In the genomic region with DNA sequence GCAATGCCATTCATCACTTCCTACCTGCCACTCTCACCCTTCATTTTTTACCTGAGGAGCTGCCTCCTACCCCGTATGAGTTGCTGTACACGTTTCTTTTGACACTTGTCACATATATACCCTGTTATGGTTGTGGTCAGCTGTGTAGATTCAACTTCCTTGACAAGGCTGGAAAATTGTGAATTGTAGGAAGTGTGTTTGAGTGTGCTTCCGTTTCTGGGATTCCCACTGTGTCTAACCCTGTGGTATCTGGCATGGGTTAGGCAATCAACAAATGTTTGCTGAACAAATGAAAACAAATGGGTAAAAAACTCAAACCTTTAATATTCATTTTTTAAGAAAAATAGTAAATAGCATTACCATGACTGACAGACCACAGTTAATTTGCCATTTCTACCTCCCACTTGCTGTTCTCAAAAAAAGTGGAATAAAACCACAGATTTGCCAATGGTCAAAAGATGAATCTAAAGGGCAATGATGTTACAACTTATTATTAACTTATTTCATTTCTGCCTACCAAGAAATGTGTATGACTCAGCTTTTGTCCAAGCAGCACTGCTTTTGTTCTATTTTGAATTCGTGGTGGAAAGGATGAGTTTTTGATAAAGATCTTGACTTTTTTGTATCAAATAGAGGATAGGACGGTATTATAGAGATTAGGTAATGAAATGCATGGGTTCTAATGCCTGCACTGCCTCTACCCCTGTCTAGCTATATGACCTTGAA, we compare ENCODE assay signal across 1 cellular context.
TF ChIP-seq lines count a peak whose summit lies in the region.

No MANE protein-coding gene starts in this region.

TF ChIP-seq in WTC11, 78 proteins besides CTCF, POLR2A, EP300 and RAD21 (continued from another document):
- TF ChIP-seq, protein P1, sequence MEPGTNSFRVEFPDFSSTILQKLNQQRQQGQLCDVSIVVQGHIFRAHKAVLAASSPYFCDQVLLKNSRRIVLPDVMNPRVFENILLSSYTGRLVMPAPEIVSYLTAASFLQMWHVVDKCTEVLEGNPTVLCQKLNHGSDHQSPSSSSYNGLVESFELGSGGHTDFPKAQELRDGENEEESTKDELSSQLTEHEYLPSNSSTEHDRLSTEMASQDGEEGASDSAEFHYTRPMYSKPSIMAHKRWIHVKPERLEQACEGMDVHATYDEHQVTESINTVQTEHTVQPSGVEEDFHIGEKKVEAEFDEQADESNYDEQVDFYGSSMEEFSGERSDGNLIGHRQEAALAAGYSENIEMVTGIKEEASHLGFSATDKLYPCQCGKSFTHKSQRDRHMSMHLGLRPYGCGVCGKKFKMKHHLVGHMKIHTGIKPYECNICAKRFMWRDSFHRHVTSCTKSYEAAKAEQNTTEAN (CRISPR knock-in tag; IDR thresholded peaks at IDR 0.05): no peak
- TF ChIP-seq, protein P2, sequence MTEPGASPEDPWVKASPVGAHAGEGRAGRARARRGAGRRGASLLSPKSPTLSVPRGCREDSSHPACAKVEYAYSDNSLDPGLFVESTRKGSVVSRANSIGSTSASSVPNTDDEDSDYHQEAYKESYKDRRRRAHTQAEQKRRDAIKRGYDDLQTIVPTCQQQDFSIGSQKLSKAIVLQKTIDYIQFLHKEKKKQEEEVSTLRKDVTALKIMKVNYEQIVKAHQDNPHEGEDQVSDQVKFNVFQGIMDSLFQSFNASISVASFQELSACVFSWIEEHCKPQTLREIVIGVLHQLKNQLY (CRISPR knock-in tag; IDR thresholded peaks at IDR 0.05): no peak
- TF ChIP-seq KAT7 (CRISPR knock-in tag; IDR thresholded peaks at IDR 0.05; ENCODE audit: borderline replicate concordance) (no peak), NFE2L1 (CRISPR knock-in tag; IDR thresholded peaks at IDR 0.05) (no peak), NFATC4 (CRISPR knock-in tag; IDR thresholded peaks at IDR 0.05) (no peak), ZNF232 (CRISPR knock-in tag; IDR thresholded peaks at IDR 0.05) (no peak), CBFB (CRISPR knock-in tag; IDR thresholded peaks at IDR 0.05; ENCODE audit: low read depth) (no peak)
